1 cellular context compared by ENCODE assay signal in the genomic region with DNA sequence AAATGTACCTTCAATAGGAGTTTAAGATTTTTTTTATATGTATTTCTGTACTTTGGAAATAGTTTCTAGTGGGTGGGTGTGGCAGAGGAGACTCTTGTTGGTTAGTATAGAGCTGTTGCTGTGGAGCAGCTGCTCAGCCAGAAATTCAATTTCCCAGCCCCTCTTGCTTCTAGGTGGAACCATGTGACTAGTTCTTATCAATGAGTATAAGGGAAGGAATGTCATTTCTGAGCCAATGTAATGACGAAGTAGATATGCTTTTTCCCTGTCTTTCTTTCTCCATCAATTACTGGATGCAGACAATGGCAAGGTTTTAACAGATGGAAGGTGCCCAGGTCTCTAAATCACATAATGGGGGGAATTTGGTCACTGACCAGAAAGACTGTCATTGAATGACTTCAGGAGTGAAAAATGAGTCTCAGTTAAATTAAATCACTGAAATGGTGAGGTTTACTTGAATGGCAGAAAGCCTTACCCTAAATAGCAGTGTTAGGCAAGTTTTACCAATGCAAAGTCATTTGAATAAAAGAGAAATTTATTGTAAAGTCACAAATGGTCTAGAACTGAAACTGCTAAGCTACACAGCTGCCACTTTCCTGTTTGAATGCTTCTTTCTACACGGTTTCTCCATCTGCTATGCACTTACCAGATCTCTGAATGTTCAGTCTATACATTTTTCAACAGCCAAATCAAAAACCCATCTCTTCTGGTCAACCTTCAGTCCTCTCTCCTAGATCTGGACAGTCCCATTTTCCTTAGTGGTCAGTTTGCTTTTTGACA.
TF ChIP-seq lines count a peak whose summit lies in the region.

No MANE protein-coding gene starts in this region.

TF ChIP-seq in HCT116, 20 proteins besides CTCF, POLR2A, EP300 and RAD21 (continued from another document):
- TF ChIP-seq, protein P1, sequence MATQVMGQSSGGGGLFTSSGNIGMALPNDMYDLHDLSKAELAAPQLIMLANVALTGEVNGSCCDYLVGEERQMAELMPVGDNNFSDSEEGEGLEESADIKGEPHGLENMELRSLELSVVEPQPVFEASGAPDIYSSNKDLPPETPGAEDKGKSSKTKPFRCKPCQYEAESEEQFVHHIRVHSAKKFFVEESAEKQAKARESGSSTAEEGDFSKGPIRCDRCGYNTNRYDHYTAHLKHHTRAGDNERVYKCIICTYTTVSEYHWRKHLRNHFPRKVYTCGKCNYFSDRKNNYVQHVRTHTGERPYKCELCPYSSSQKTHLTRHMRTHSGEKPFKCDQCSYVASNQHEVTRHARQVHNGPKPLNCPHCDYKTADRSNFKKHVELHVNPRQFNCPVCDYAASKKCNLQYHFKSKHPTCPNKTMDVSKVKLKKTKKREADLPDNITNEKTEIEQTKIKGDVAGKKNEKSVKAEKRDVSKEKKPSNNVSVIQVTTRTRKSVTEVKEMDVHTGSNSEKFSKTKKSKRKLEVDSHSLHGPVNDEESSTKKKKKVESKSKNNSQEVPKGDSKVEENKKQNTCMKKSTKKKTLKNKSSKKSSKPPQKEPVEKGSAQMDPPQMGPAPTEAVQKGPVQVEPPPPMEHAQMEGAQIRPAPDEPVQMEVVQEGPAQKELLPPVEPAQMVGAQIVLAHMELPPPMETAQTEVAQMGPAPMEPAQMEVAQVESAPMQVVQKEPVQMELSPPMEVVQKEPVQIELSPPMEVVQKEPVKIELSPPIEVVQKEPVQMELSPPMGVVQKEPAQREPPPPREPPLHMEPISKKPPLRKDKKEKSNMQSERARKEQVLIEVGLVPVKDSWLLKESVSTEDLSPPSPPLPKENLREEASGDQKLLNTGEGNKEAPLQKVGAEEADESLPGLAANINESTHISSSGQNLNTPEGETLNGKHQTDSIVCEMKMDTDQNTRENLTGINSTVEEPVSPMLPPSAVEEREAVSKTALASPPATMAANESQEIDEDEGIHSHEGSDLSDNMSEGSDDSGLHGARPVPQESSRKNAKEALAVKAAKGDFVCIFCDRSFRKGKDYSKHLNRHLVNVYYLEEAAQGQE (IDR thresholded peaks at IDR 0.05; ENCODE audit: low read depth): no peak
- TF ChIP-seq JUND (IDR thresholded peaks at IDR 0.05): no peak
- no peak for TF ChIP-seq TCF7L2 (IDR thresholded peaks at IDR 0.05; ENCODE audit: borderline replicate concordance, extremely low read depth, insufficient read depth, insufficient read length)
- no peak for TF ChIP-seq ZNF274 (IDR thresholded peaks at IDR 0.05; ENCODE audit: low read depth, low read length)
- TF ChIP-seq SP1 (IDR thresholded peaks at IDR 0.05; ENCODE audit: low read depth): no peak
- no peak for TF ChIP-seq POLR2AphosphoS5 (IDR thresholded peaks at IDR 0.05; ENCODE audit: low read depth, low read length)
- TF ChIP-seq EGR1 (IDR thresholded peaks at IDR 0.05; ENCODE audit: low read depth): no peak
- no peak for TF ChIP-seq SRF (IDR thresholded peaks at IDR 0.05; ENCODE audit: low read depth)
- TF ChIP-seq CEBPB (IDR thresholded peaks at IDR 0.05; ENCODE audit: low read depth): no peak
- no peak for TF ChIP-seq YY1 (IDR thresholded peaks at IDR 0.05; ENCODE audit: extremely low read depth, insufficient replicate concordance, low read depth, low read length)
- TF ChIP-seq CBX3 (IDR thresholded peaks at IDR 0.05; ENCODE audit: low read depth): no peak
- TF ChIP-seq FOSL1 (IDR thresholded peaks at IDR 0.05; ENCODE audit: low read depth): no peak
- TF ChIP-seq EZH2 (IDR thresholded peaks at IDR 0.05): no peak
- TF ChIP-seq EZH2phosphoT487 (IDR thresholded peaks at IDR 0.05; ENCODE audit: borderline replicate concordance): no peak
